Comparison of ENCODE assay signal across 17 cellular contexts in genomic region chrX:48533165-48533564, GRCh38.
"Had no signal": no experiment of that assay in that cellular context is flagged by ENCODE, and none has a peak within 500 bp of the region (broad histone marks: within the 10 kb centered on the region; RNA-seq: fewer than 3 reads in every experiment).

No MANE protein-coding gene starts in this region.

- DNase-seq: activated CD4-positive, alpha-beta T cell treated with anti-CD3 and anti-CD28 coated beads, Interleukin-2, amount 50 U/mL, for 48 hours; activated effector memory CD4-positive, alpha-beta T cell treated with anti-CD3 and anti-CD28 coated beads, Interleukin-2, amount 50 U/mL, for 16 hours; activated T-cell treated with anti-CD3 and anti-CD28 coated beads, Interleukin-2, amount 50 U/mL, for 24 hours; amygdala; body of pancreas; caudate nucleus; dorsolateral prefrontal cortex; head of caudate nucleus; left ventricle myocardium inferior; SJCRH30; stimulated activated CD4-positive, alpha-beta T cell treated with anti-CD3 and anti-CD28 coated beads, Interleukin-2, amount 100 ng/mL, for 24 hours had no signal

- H3K27ac ChIP-seq: body of pancreas, neural progenitor cell, prostate gland, SJCRH30 had no signal

- H3K4me1 Mint-ChIP-seq: neural progenitor cell had no signal

- H3K4me3 ChIP-seq: body of pancreas, dorsolateral prefrontal cortex, left ventricle myocardium inferior, neural progenitor cell, prostate gland, right atrium auricular region, SJCRH30, tibial nerve had no signal

- H3K9ac ChIP-seq: neural progenitor cell had no signal

- H3K36me3 ChIP-seq: neural progenitor cell, prostate gland, SJCRH30 had no signal

- H3K27me3 Mint-ChIP-seq: activated naive CD4-positive, alpha-beta T cell treated with anti-CD3 and anti-CD28 coated beads, Interleukin-2, amount 50 U/mL, for 24 hours; stimulated activated naive CD8-positive, alpha-beta T cell treated with anti-CD3 and anti-CD28 coated beads, Interleukin-15, Interleukin-2, amounts not matched to agents 100 ng/mL and 50 ng/mL, for 24 hours had no signal

- H3K9me3 ChIP-seq: body of pancreas, left ventricle myocardium inferior, prostate gland, right atrium auricular region, SJCRH30, tibial nerve had no signal

- H2AFZ ChIP-seq: neural progenitor cell had no signal

- H3K27me3 ChIP-seq: body of pancreas, neural progenitor cell, right atrium auricular region, SJCRH30, tibial nerve had no signal

- H3K4me2 ChIP-seq: neural progenitor cell had no signal

- H3K4me3 Mint-ChIP-seq: activated naive CD4-positive, alpha-beta T cell treated with anti-CD3 and anti-CD28 coated beads, Interleukin-2, amount 50 U/mL, for 24 hours; activated T-cell treated with anti-CD3 and anti-CD28 coated beads, Interleukin-2, amount 50 U/mL, for 24 hours; neural progenitor cell; stimulated activated naive CD8-positive, alpha-beta T cell treated with anti-CD3 and anti-CD28 coated beads, Interleukin-15, Interleukin-2, amounts not matched to agents 100 ng/mL and 50 ng/mL, for 24 hours had no signal

- H3K27ac Mint-ChIP-seq: activated naive CD4-positive, alpha-beta T cell treated with anti-CD3 and anti-CD28 coated beads, Interleukin-2, amount 50 U/mL, for 24 hours; activated T-cell treated with anti-CD3 and anti-CD28 coated beads, Interleukin-2, amount 50 U/mL, for 24 hours; neural progenitor cell; stimulated activated naive CD8-positive, alpha-beta T cell treated with anti-CD3 and anti-CD28 coated beads, Interleukin-15, Interleukin-2, amounts not matched to agents 100 ng/mL and 50 ng/mL, for 24 hours had no signal

- H3K4me1 ChIP-seq: body of pancreas, neural progenitor cell, prostate gland, right atrium auricular region, SJCRH30, tibial nerve had no signal

- H3K9me3 Mint-ChIP-seq: activated naive CD4-positive, alpha-beta T cell treated with anti-CD3 and anti-CD28 coated beads, Interleukin-2, amount 50 U/mL, for 24 hours; activated T-cell treated with anti-CD3 and anti-CD28 coated beads, Interleukin-2, amount 50 U/mL, for 24 hours; stimulated activated naive CD8-positive, alpha-beta T cell treated with anti-CD3 and anti-CD28 coated beads, Interleukin-15, Interleukin-2, amounts not matched to agents 100 ng/mL and 50 ng/mL, for 24 hours had no signal

- ATAC-seq: body of pancreas had no signal
